ENCODE assay signal across 15 cellular contexts in genomic region chr9:110769667-110770066, GRCh38.
DNase-seq lines count a peak whose midpoint lies in the region; ATAC-seq and TF ChIP-seq lines count a peak whose summit lies in the region.
"Had no signal": no experiment of that assay in that cellular context is flagged by ENCODE, and none has a peak within 500 bp of the region (broad histone marks: within the 10 kb centered on the region; RNA-seq: fewer than 3 reads in every experiment).

No MANE protein-coding gene starts in this region.

- H3K27me3 ChIP-seq in GM23248 (replicated peaks; ENCODE audit: insufficient read depth) (no peaks in the 10 kb centered on the region), SJCRH30 (no peaks in the 10 kb centered on the region), dorsolateral prefrontal cortex (no peaks in the 10 kb centered on the region), skeletal muscle satellite cell (ENCODE audit: control insufficient read depth, insufficient read depth, low read length) (no peaks in the 10 kb centered on the region)

- H3K4me3 ChIP-seq in GM23248 (no peak overlapping the region), SJCRH30 (no peak overlapping the region), dorsolateral prefrontal cortex (no peak overlapping the region), skeletal muscle satellite cell (ENCODE audit: low read length) (no peak overlapping the region)

- in situ Hi-C loops in GM23248 (cut with MboI) = no loop called here

- H3K9ac ChIP-seq in GM23248 (no peak overlapping the region), skeletal muscle satellite cell (ENCODE audit: low read depth, low read length) (no peak overlapping the region)

- no peaks in the 10 kb centered on the region for H3K36me3 Mint-ChIP-seq in activated CD8-positive, alpha-beta memory T cell treated with anti-CD3 and anti-CD28 coated beads, Interleukin-2, amount 10 ng/mL, durations not matched to agents 7 days and 5 days
- H3K36me3 Mint-ChIP-seq: activated naive CD4-positive, alpha-beta T cell treated with anti-CD3 and anti-CD28 coated beads, Interleukin-2, amount 50 U/mL, for 72 hours had no signal

- no peak for TF ChIP-seq CTCF in dorsolateral prefrontal cortex (IDR thresholded peaks at IDR 0.05 in 54 of 56, conservative IDR thresholded peaks at IDR 0.05 in 2 of 56; ENCODE audit: low read depth in 1 of 56, partially characterized antibody in 56 of 56)

- H3K27ac Mint-ChIP-seq in activated CD8-positive, alpha-beta memory T cell treated with anti-CD3 and anti-CD28 coated beads, Interleukin-2, amount 10 ng/mL, durations not matched to agents 7 days and 5 days = no peak overlapping the region
- H3K27ac Mint-ChIP-seq: activated CD4-positive, alpha-beta T cell treated with anti-CD3 and anti-CD28 coated beads for 36 hours; activated naive CD4-positive, alpha-beta T cell treated with anti-CD3 and anti-CD28 coated beads, Interleukin-2, amount 50 U/mL, for 72 hours; endodermal cell; stimulated activated naive CD8-positive, alpha-beta T cell treated with anti-CD3 and anti-CD28 coated beads, Interleukin-15, amount 100 ng/mL, for 72 hours; T-helper 1 cell treated with Interleukin-12 subunit alpha and Interleukin-12 subunit beta and Interleukin-4 antibody, amounts not matched to agents 30 μg/mL and 1 μg/mL, for 36 hours had no signal

- H3K9me3 ChIP-seq in GM23248 (ENCODE audit: low read depth) (no peaks in the 10 kb centered on the region), SJCRH30 (replicated peaks) (no peaks in the 10 kb centered on the region), skeletal muscle satellite cell (replicated peaks; ENCODE audit: low read length) (no peaks in the 10 kb centered on the region)

- ATAC-seq in activated CD8-positive, alpha-beta memory T cell treated with anti-CD3 and anti-CD28 coated beads, Interleukin-2, amount 10 ng/mL, durations not matched to agents 7 days and 5 days = no peak
- no peak for ATAC-seq in HG02798 (IDR thresholded peaks at IDR 0.05; ENCODE audit: poor library complexity, unreplicated experiment)
- ATAC-seq: activated CD4-positive, alpha-beta T cell treated with anti-CD3 and anti-CD28 coated beads for 36 hours; activated naive CD4-positive, alpha-beta T cell treated with anti-CD3 and anti-CD28 coated beads, Interleukin-2, amount 50 U/mL, for 72 hours; stimulated activated naive CD8-positive, alpha-beta T cell treated with anti-CD3 and anti-CD28 coated beads, Interleukin-15, amount 100 ng/mL, for 72 hours had no signal

- H3K27me3 Mint-ChIP-seq in activated CD8-positive, alpha-beta memory T cell treated with anti-CD3 and anti-CD28 coated beads, Interleukin-2, amount 10 ng/mL, durations not matched to agents 7 days and 5 days = no peaks in the 10 kb centered on the region
- H3K27me3 Mint-ChIP-seq: activated CD4-positive, alpha-beta T cell treated with anti-CD3 and anti-CD28 coated beads for 36 hours; stimulated activated naive CD8-positive, alpha-beta T cell treated with anti-CD3 and anti-CD28 coated beads, Interleukin-15, amount 100 ng/mL, for 72 hours had no signal

- H3K27ac ChIP-seq in GM23248 (peak overlapping the region; percentile 10; the same call in 1 of the 2 replicates), SJCRH30 (peak overlapping the region; percentile 74), dorsolateral prefrontal cortex (peak overlapping the region in 53 of 59 donors; percentile 14 to 96 (median 90))

- no peaks in the 10 kb centered on the region for H4K20me1 ChIP-seq in GM23248 (ENCODE audit: insufficient read depth)

- peak; percentile 64 for DNase-seq in GM23248
- DNase-seq in SJCRH30 = peak; percentile 19 to 57
- DNase-seq in dorsolateral prefrontal cortex = no peak
- DNase-seq in DMS53 treated with DMSO at 0.1 percent for 48 hours (lab: John Stamatoyannopoulos, UW; ENCODE audit: unreplicated experiment) = no peak
- DNase-seq in activated CD8-positive, alpha-beta memory T cell treated with anti-CD3 and anti-CD28 coated beads, Interleukin-2, amount 10 ng/mL, durations not matched to agents 7 days and 5 days = no peak
- DNase-seq: activated CD4-positive, alpha-beta T cell treated with anti-CD3 and anti-CD28 coated beads for 36 hours; central memory CD4-positive, alpha-beta T cell; endodermal cell; NCI-H187 treated with DMSO at 0.1 percent for 48 hours; NCI-H524 treated with DMSO at 0.1 percent for 48 hours; stimulated activated naive CD8-positive, alpha-beta T cell treated with anti-CD3 and anti-CD28 coated beads, Interleukin-15, amount 100 ng/mL, for 72 hours had no signal

- peaks cover 19% of the 10 kb centered on the region for H3K4me1 ChIP-seq in GM23248 (ENCODE audit: insufficient read depth)
- peaks cover 38% of the 10 kb centered on the region for H3K4me1 ChIP-seq in SJCRH30
- peaks cover 31% of the 10 kb centered on the region for H3K4me1 ChIP-seq in skeletal muscle satellite cell (ENCODE audit: control insufficient read depth, insufficient read depth, low read length)

- no peaks in the 10 kb centered on the region for H3K79me2 ChIP-seq in GM23248 (ENCODE audit: insufficient read depth)

- WGBS in GM23248 (ENCODE audit: low coverage in 1 of 2, low lambda C conversion rate in 2 of 2, missing lambda C conversion rate in 2 of 2), 2 experiments = 39 to 49% methylated on average over 3 of the region's 3 CpGs

- CTCF ChIA-PET in activated CD8-positive, alpha-beta memory T cell treated with anti-CD3 and anti-CD28 coated beads, Interleukin-2, amount 10 ng/mL, durations not matched to agents 7 days and 5 days (lab: Charles Lee) = no interaction called here

- no peaks in the 10 kb centered on the region for H3K4me1 Mint-ChIP-seq in activated CD8-positive, alpha-beta memory T cell treated with anti-CD3 and anti-CD28 coated beads, Interleukin-2, amount 10 ng/mL, durations not matched to agents 7 days and 5 days
- H3K4me1 Mint-ChIP-seq: activated CD4-positive, alpha-beta T cell treated with anti-CD3 and anti-CD28 coated beads for 36 hours; endodermal cell; stimulated activated naive CD8-positive, alpha-beta T cell treated with anti-CD3 and anti-CD28 coated beads, Interleukin-15, amount 100 ng/mL, for 72 hours had no signal

- H3K4me3 Mint-ChIP-seq in activated CD8-positive, alpha-beta memory T cell treated with anti-CD3 and anti-CD28 coated beads, Interleukin-2, amount 10 ng/mL, durations not matched to agents 7 days and 5 days = no peak overlapping the region
- H3K4me3 Mint-ChIP-seq: activated CD4-positive, alpha-beta T cell treated with anti-CD3 and anti-CD28 coated beads for 36 hours; endodermal cell; stimulated activated naive CD8-positive, alpha-beta T cell treated with anti-CD3 and anti-CD28 coated beads, Interleukin-15, amount 100 ng/mL, for 72 hours; T-helper 1 cell treated with Interleukin-12 subunit alpha and Interleukin-12 subunit beta and Interleukin-4 antibody, amounts not matched to agents 30 μg/mL and 1 μg/mL, for 36 hours had no signal

- H3K9me2 ChIP-seq in GM23248 (ENCODE audit: insufficient read depth) = no peaks in the 10 kb centered on the region

- H3K4me2 ChIP-seq in GM23248 (ENCODE audit: unreplicated experiment) (peak overlapping the region; percentile 53), skeletal muscle satellite cell (ENCODE audit: low read length) (peak overlapping the region; percentile 4)

- intact Hi-C loops in dorsolateral prefrontal cortex (cut with DNase I) = loop anchor here (5.0 to 10.0 kb wide), 4 partner anchors 117 to 528 kb away; partner anchors contain the start of gene LPAR1 (in 2 of the 2)

- H3K9me3 Mint-ChIP-seq in activated CD8-positive, alpha-beta memory T cell treated with anti-CD3 and anti-CD28 coated beads, Interleukin-2, amount 10 ng/mL, durations not matched to agents 7 days and 5 days (ENCODE audit: low read depth) = no peaks in the 10 kb centered on the region
- H3K9me3 Mint-ChIP-seq: activated naive CD4-positive, alpha-beta T cell treated with anti-CD3 and anti-CD28 coated beads, Interleukin-2, amount 50 U/mL, for 72 hours; endodermal cell; stimulated activated naive CD8-positive, alpha-beta T cell treated with anti-CD3 and anti-CD28 coated beads, Interleukin-15, amount 100 ng/mL, for 72 hours; T-helper 1 cell treated with Interleukin-12 subunit alpha and Interleukin-12 subunit beta and Interleukin-4 antibody, amounts not matched to agents 30 μg/mL and 1 μg/mL, for 36 hours had no signal

- H3F3A ChIP-seq in GM23248 (ENCODE audit: insufficient read depth) = peaks cover 15% of the 10 kb centered on the region

- H3K36me3 ChIP-seq in GM23248 (ENCODE audit: low read depth) = no peaks in the 10 kb centered on the region
- H3K36me3 ChIP-seq in SJCRH30 = no peaks in the 10 kb centered on the region
- no peaks in the 10 kb centered on the region for H3K36me3 ChIP-seq in skeletal muscle satellite cell (ENCODE audit: insufficient read depth, low read length)

- H2AFZ ChIP-seq in GM23248 = no peak overlapping the region

Comparison
In these comparisons a context has a peak if more than half of its experiments do, and no peak if none do; other contexts are left out.
1. DNase-seq: peak in GM23248 (single experiment) and SJCRH30 (2 of 2); none in dorsolateral prefrontal cortex (0 of 10), DMS53 treated with DMSO at 0.1 percent for 48 hours (single experiment) and activated CD8-positive, alpha-beta memory T cell treated with anti-CD3 and anti-CD28 coated beads, Interleukin-2, amount 10 ng/mL, durations not matched to agents 7 days and 5 days (single experiment).
2. H3K27ac ChIP-seq: peak in every context shown above with its lines; median percentile 90 in dorsolateral prefrontal cortex; 74 in SJCRH30; 10 in GM23248.